In genomic region chr12:54306925-54307731, GRCh38 we compare ENCODE assay signal across 9 cellular contexts. TPM values are rescaled to one million over a fixed set of nuclear protein-coding genes. Genes with fewer than 3 reads are reported as not detected.
DNase-seq lines count a peak whose midpoint lies in the region; ATAC-seq and TF ChIP-seq lines count a peak whose summit lies in the region.
"Had no signal": no experiment of that assay in that cellular context is flagged by ENCODE, and none has a peak within 500 bp of the region (broad histone marks: within the 10 kb centered on the region; RNA-seq: fewer than 3 reads in every experiment).

No MANE protein-coding gene starts in this region.

- H3K4me3 Mint-ChIP-seq in endothelial cell (ENCODE audit: unreplicated experiment): no peak overlapping the region
- no peak overlapping the region for H3K4me3 Mint-ChIP-seq in stimulated activated memory B cell treated with anti-CD40 and anti-IgM and Interleukin-4, amounts not matched to agents 10 μg/mL and 1 μg/mL and 100 μg/mL, for 72 hours
- no peak overlapping the region for H3K4me3 Mint-ChIP-seq in glutamatergic neuron (ENCODE audit: unreplicated experiment)
- H3K4me3 Mint-ChIP-seq: neural crest cell had no signal

- peaks cover 4% of the 10 kb centered on the region for H3K27me3 Mint-ChIP-seq in endothelial cell (ENCODE audit: unreplicated experiment)
- peaks cover 39% of the 10 kb centered on the region for H3K27me3 Mint-ChIP-seq in stimulated activated memory B cell treated with anti-CD40 and anti-IgM and Interleukin-4, amounts not matched to agents 10 μg/mL and 1 μg/mL and 100 μg/mL, for 72 hours
- H3K27me3 Mint-ChIP-seq in glutamatergic neuron (ENCODE audit: unreplicated experiment): no peaks in the 10 kb centered on the region

- H3K27ac Mint-ChIP-seq in activated naive CD4-positive, alpha-beta T cell treated with anti-CD3 and anti-CD28 coated beads, Interleukin-2, amount 50 U/mL, for 72 hours: no peak overlapping the region
- H3K27ac Mint-ChIP-seq in endothelial cell (ENCODE audit: unreplicated experiment): no peak overlapping the region
- no peak overlapping the region for H3K27ac Mint-ChIP-seq in stimulated activated memory B cell treated with anti-CD40 and anti-IgM and Interleukin-4, amounts not matched to agents 10 μg/mL and 1 μg/mL and 100 μg/mL, for 72 hours
- H3K27ac Mint-ChIP-seq in glutamatergic neuron (ENCODE audit: unreplicated experiment): no peak overlapping the region

- H3K9me3 Mint-ChIP-seq in activated naive CD4-positive, alpha-beta T cell treated with anti-CD3 and anti-CD28 coated beads, Interleukin-2, amount 50 U/mL, for 72 hours: no peaks in the 10 kb centered on the region
- no peaks in the 10 kb centered on the region for H3K9me3 Mint-ChIP-seq in endothelial cell (ENCODE audit: unreplicated experiment)
- no peaks in the 10 kb centered on the region for H3K9me3 Mint-ChIP-seq in stimulated activated memory B cell treated with anti-CD40 and anti-IgM and Interleukin-4, amounts not matched to agents 10 μg/mL and 1 μg/mL and 100 μg/mL, for 72 hours
- H3K9me3 Mint-ChIP-seq in glutamatergic neuron (ENCODE audit: unreplicated experiment): no peaks in the 10 kb centered on the region
- H3K9me3 Mint-ChIP-seq: neural crest cell had no signal

- H3K4me1 Mint-ChIP-seq in endothelial cell (ENCODE audit: unreplicated experiment) (peaks cover 6% of the 10 kb centered on the region), glutamatergic neuron (ENCODE audit: low read depth, unreplicated experiment) (peaks cover 2% of the 10 kb centered on the region)
- peaks cover 35% of the 10 kb centered on the region for H3K4me1 Mint-ChIP-seq in stimulated activated memory B cell treated with anti-CD40 and anti-IgM and Interleukin-4, amounts not matched to agents 10 μg/mL and 1 μg/mL and 100 μg/mL, for 72 hours
- H3K4me1 Mint-ChIP-seq: neural crest cell had no signal

- DNase-seq in CMK (ENCODE audit: low read depth) (peak; percentile 98), MV-4-11 (lab: John Stamatoyannopoulos, UW) (peak; percentile 98), left kidney (ENCODE audit: low read depth, low spot score) (peak; percentile 44), endothelial cell (ENCODE audit: low spot score) (no peak), glutamatergic neuron (no peak)
- no peak for DNase-seq in activated naive CD4-positive, alpha-beta T cell treated with anti-CD3 and anti-CD28 coated beads, Interleukin-2, amount 50 U/mL, for 72 hours (ENCODE audit: low spot score in 2 of 2)
- DNase-seq in activated CD4-positive, CD25-positive, alpha-beta regulatory T cell (lab: John Stamatoyannopoulos, UW): no peak

- TF ChIP-seq CTCF in endothelial cell (IDR thresholded peaks at IDR 0.05; ENCODE audit: unreplicated experiment) (no peak), glutamatergic neuron (IDR thresholded peaks at IDR 0.05; ENCODE audit: partially characterized antibody, unreplicated experiment) (no peak)

- H3K36me3 Mint-ChIP-seq in activated naive CD4-positive, alpha-beta T cell treated with anti-CD3 and anti-CD28 coated beads, Interleukin-2, amount 50 U/mL, for 72 hours: no peaks in the 10 kb centered on the region
- no peaks in the 10 kb centered on the region for H3K36me3 Mint-ChIP-seq in endothelial cell (ENCODE audit: low read depth, unreplicated experiment)
- H3K36me3 Mint-ChIP-seq in stimulated activated memory B cell treated with anti-CD40 and anti-IgM and Interleukin-4, amounts not matched to agents 10 μg/mL and 1 μg/mL and 100 μg/mL, for 72 hours: no peaks in the 10 kb centered on the region
- no peaks in the 10 kb centered on the region for H3K36me3 Mint-ChIP-seq in glutamatergic neuron (ENCODE audit: unreplicated experiment)

- peak; percentile 29 to 59 for ATAC-seq in activated naive CD4-positive, alpha-beta T cell treated with anti-CD3 and anti-CD28 coated beads, Interleukin-2, amount 50 U/mL, for 72 hours
- no peak for ATAC-seq in stimulated activated memory B cell treated with anti-CD40 and anti-IgM and Interleukin-4, amounts not matched to agents 10 μg/mL and 1 μg/mL and 100 μg/mL, for 72 hours

RNA-seq across cellular contexts. Expression of gene NFE2, which starts 6.3 kb away (rescaled TPM):
- total RNA-seq in activated naive CD4-positive, alpha-beta T cell treated with anti-CD3 and anti-CD28 coated beads, Interleukin-2, amount 50 U/mL, for 72 hours: under 1 TPM in 1 of 2 donors, not detected in 1; 0.20 TPM
- total RNA-seq in endothelial cell (ENCODE audit: unreplicated experiment) (0.49 TPM), glutamatergic neuron (ENCODE audit: unreplicated experiment) (not detected)
- total RNA-seq: neural crest cell had no signal

RNA-seq across cellular contexts. Expression of gene COPZ1, which starts 17.8 kb away (rescaled TPM):
- 100 to 1,000 TPM in 1 of 2 donors, 10 to 100 TPM in 1; 99.1 to 101 TPM for total RNA-seq in activated naive CD4-positive, alpha-beta T cell treated with anti-CD3 and anti-CD28 coated beads, Interleukin-2, amount 50 U/mL, for 72 hours
- total RNA-seq in endothelial cell (ENCODE audit: unreplicated experiment) (130 TPM), glutamatergic neuron (ENCODE audit: unreplicated experiment) (88.6 TPM)

RNA-seq across cellular contexts. Expression of gene HNRNPA1, which starts 26.6 kb away (rescaled TPM):
- total RNA-seq in activated naive CD4-positive, alpha-beta T cell treated with anti-CD3 and anti-CD28 coated beads, Interleukin-2, amount 50 U/mL, for 72 hours: 1,000 to 10,000 TPM; 1,446 to 2,174 TPM
- total RNA-seq in endothelial cell (ENCODE audit: unreplicated experiment) (1,804 TPM), glutamatergic neuron (ENCODE audit: unreplicated experiment) (1,556 TPM)

RNA-seq across cellular contexts. Expression of gene CBX5, which starts 27.2 kb away (rescaled TPM):
- total RNA-seq in activated naive CD4-positive, alpha-beta T cell treated with anti-CD3 and anti-CD28 coated beads, Interleukin-2, amount 50 U/mL, for 72 hours: 100 to 1,000 TPM; 115 to 169 TPM
- total RNA-seq in endothelial cell (ENCODE audit: unreplicated experiment) (173 TPM), glutamatergic neuron (ENCODE audit: unreplicated experiment) (225 TPM)

RNA-seq across cellular contexts. Expression of gene GPR84, which starts 57.2 kb away (rescaled TPM):
- 1 to 10 TPM; 2.0 to 4.1 TPM for total RNA-seq in activated naive CD4-positive, alpha-beta T cell treated with anti-CD3 and anti-CD28 coated beads, Interleukin-2, amount 50 U/mL, for 72 hours
- total RNA-seq in endothelial cell (ENCODE audit: unreplicated experiment) (0.41 TPM), glutamatergic neuron (ENCODE audit: unreplicated experiment) (not detected)
- total RNA-seq: neural crest cell had no signal

Comparison
In these comparisons a context has a peak if more than half of its experiments do, and no peak if none do; other contexts are left out.
1. DNase-seq: peak in CMK (single experiment), MV-4-11 (single experiment) and left kidney (single experiment); none in activated naive CD4-positive, alpha-beta T cell treated with anti-CD3 and anti-CD28 coated beads, Interleukin-2, amount 50 U/mL, for 72 hours (0 of 2), endothelial cell (single experiment), glutamatergic neuron (single experiment) and activated CD4-positive, CD25-positive, alpha-beta regulatory T cell (0 of 4).